In genomic region chr10:7475046-7475860, GRCh38 we compare ENCODE assay signal across 12 cellular contexts.
DNase-seq lines count a peak whose midpoint lies in the region; ATAC-seq and TF ChIP-seq lines count a peak whose summit lies in the region.
"Had no signal": no experiment of that assay in that cellular context is flagged by ENCODE, and none has a peak within 500 bp of the region (broad histone marks: within the 10 kb centered on the region; RNA-seq: fewer than 3 reads in every experiment).

No MANE protein-coding gene starts in this region.

- H3K4me1 Mint-ChIP-seq in neural progenitor cell: peaks cover 23% of the 10 kb centered on the region

- no peak for TF ChIP-seq POLR2A in GM18505 (IDR thresholded peaks at IDR 0.05; ENCODE audit: borderline replicate concordance, extremely low read depth, insufficient read depth, insufficient read length)

- no peak for ATAC-seq in DND-41 (ENCODE audit: insufficient read depth, low read depth)
- no peak for ATAC-seq in HG02763 (IDR thresholded peaks at IDR 0.05; ENCODE audit: unreplicated experiment)
- ATAC-seq in GM19397 (IDR thresholded peaks at IDR 0.05; ENCODE audit: unreplicated experiment): no peak
- no peak for ATAC-seq in GM18505 (IDR thresholded peaks at IDR 0.05; ENCODE audit: unreplicated experiment)
- ATAC-seq: activated T-cell treated with anti-CD3 and anti-CD28 coated beads, Interleukin-2, amount 50 U/mL, for 72 hours had no signal

- H3K4me2 ChIP-seq in DND-41 (ENCODE audit: insufficient read depth, low read length): no peak overlapping the region
- H3K4me2 ChIP-seq in fibroblast of lung (ENCODE audit: extremely low read depth, insufficient read depth, low read length): no peak overlapping the region
- H3K4me2 ChIP-seq in neural progenitor cell: peak overlapping the region; percentile 46

- H3K79me2 ChIP-seq in DND-41 (ENCODE audit: insufficient read depth, low read length) (no peaks in the 10 kb centered on the region), fibroblast of lung (ENCODE audit: control insufficient read depth, insufficient read depth, low read length) (no peaks in the 10 kb centered on the region), neural progenitor cell (ENCODE audit: low read depth) (no peaks in the 10 kb centered on the region)

- H3K27ac Mint-ChIP-seq in neural progenitor cell: peak overlapping the region; percentile 80
- H3K27ac Mint-ChIP-seq: activated T-cell treated with anti-CD3 and anti-CD28 coated beads, Interleukin-2, amount 50 U/mL, for 72 hours had no signal

- H3K27ac ChIP-seq in DND-41 (ENCODE audit: low read length) (peak overlapping the region; percentile 53), fibroblast of lung (ENCODE audit: insufficient read depth, low read length) (no peak overlapping the region), neural progenitor cell (no peak overlapping the region)

- H3K27me3 Mint-ChIP-seq in neural progenitor cell (ENCODE audit: insufficient read depth, low read depth): peaks cover 9% of the 10 kb centered on the region

- H3F3A ChIP-seq in neural progenitor cell (ENCODE audit: low read depth): peaks cover 6% of the 10 kb centered on the region

- H3K27me3 ChIP-seq in DND-41 (ENCODE audit: insufficient read depth, low read length, poor library complexity): no peaks in the 10 kb centered on the region
- no peaks in the 10 kb centered on the region for H3K27me3 ChIP-seq in fibroblast of lung (ENCODE audit: control insufficient read depth, insufficient read depth, low read length)
- H3K27me3 ChIP-seq in neural progenitor cell: no peaks in the 10 kb centered on the region

- peaks cover 77% of the 10 kb centered on the region for H3K4me1 ChIP-seq in DND-41 (ENCODE audit: insufficient read depth, low read length)
- H3K4me1 ChIP-seq in fibroblast of lung (ENCODE audit: control insufficient read depth, extremely low read depth, insufficient read depth, low read length): no peaks in the 10 kb centered on the region
- H3K4me1 ChIP-seq in neural progenitor cell: peaks cover 12% of the 10 kb centered on the region

- H3K9ac ChIP-seq in DND-41 (ENCODE audit: low read depth, low read length): no peak overlapping the region
- H3K9ac ChIP-seq in fibroblast of lung (ENCODE audit: insufficient read depth, low read length): no peak overlapping the region
- H3K9ac ChIP-seq in neural progenitor cell: no peak overlapping the region

- peak overlapping the region; percentile 53 for H3K4me3 Mint-ChIP-seq in neural progenitor cell
- H3K4me3 Mint-ChIP-seq: activated T-cell treated with anti-CD3 and anti-CD28 coated beads, Interleukin-2, amount 50 U/mL, for 72 hours had no signal

- H4K20me1 ChIP-seq in DND-41 (ENCODE audit: insufficient read depth, low read length) (no peaks in the 10 kb centered on the region), fibroblast of lung (ENCODE audit: control insufficient read depth, extremely low read depth, insufficient read depth, low read length) (no peaks in the 10 kb centered on the region), neural progenitor cell (ENCODE audit: low read depth) (no peaks in the 10 kb centered on the region)

- no peaks in the 10 kb centered on the region for H3K36me3 Mint-ChIP-seq in neural progenitor cell

- H3K9me3 Mint-ChIP-seq in neural progenitor cell: no peaks in the 10 kb centered on the region
- H3K9me3 Mint-ChIP-seq: activated T-cell treated with anti-CD3 and anti-CD28 coated beads, Interleukin-2, amount 50 U/mL, for 72 hours had no signal

- DNase-seq in DND-41: no peak
- peak; percentile 47 for DNase-seq in NCI-H2081 treated with DMSO at 0.1 percent for 48 hours (lab: John Stamatoyannopoulos, UW)
- peak; percentile 6 to 8 for DNase-seq in fibroblast of lung (ENCODE audit: low read depth in 2 of 2)
- peak; percentile 60 for DNase-seq in neural progenitor cell (ENCODE audit: low spot score)
- no peak for DNase-seq in GDM1 (lab: John Stamatoyannopoulos, UW)
- DNase-seq: activated T-cell treated with anti-CD3 and anti-CD28 coated beads, Interleukin-2, amount 50 U/mL, for 72 hours; esophagus squamous epithelium; GOT3; IMR-90 had no signal

- H2AFZ ChIP-seq in DND-41 (ENCODE audit: low read depth, low read length) (no peak overlapping the region), fibroblast of lung (ENCODE audit: low read length) (no peak overlapping the region), neural progenitor cell (replicated peaks) (peak overlapping the region; percentile 38)

- no peaks in the 10 kb centered on the region for H3K9me3 ChIP-seq in DND-41 (ENCODE audit: insufficient read depth, low read length, severe bottlenecking)
- no peaks in the 10 kb centered on the region for H3K9me3 ChIP-seq in fibroblast of lung (ENCODE audit: control insufficient read depth, insufficient read depth, low read depth, low read length)
- H3K9me3 ChIP-seq in neural progenitor cell (ENCODE audit: low read depth): no peaks in the 10 kb centered on the region
- H3K9me3 ChIP-seq: esophagus squamous epithelium had no signal

- H3K4me3 ChIP-seq in DND-41 (ENCODE audit: low read depth in 1 of 2, low read length in 2 of 2): no peak overlapping the region
- no peak overlapping the region for H3K4me3 ChIP-seq in fibroblast of lung (replicated peaks in 1 of 4; ENCODE audit: control extremely low read depth in 1 of 4, insufficient read depth in 1 of 4, low read depth in 3 of 4, low read length in 4 of 4)
- peak overlapping the region; percentile 13 for H3K4me3 ChIP-seq in neural progenitor cell
- H3K4me3 ChIP-seq: esophagus squamous epithelium had no signal

- H3K36me3 ChIP-seq in DND-41 (ENCODE audit: insufficient read depth, low read length): no peaks in the 10 kb centered on the region
- no peaks in the 10 kb centered on the region for H3K36me3 ChIP-seq in fibroblast of lung (ENCODE audit: control insufficient read depth, insufficient read depth, low read length)
- no peaks in the 10 kb centered on the region for H3K36me3 ChIP-seq in neural progenitor cell
- H3K36me3 ChIP-seq: esophagus squamous epithelium had no signal

- TF ChIP-seq CTCF in DND-41 (IDR thresholded peaks at IDR 0.05; ENCODE audit: borderline replicate concordance, extremely low read depth, low read length, poor library complexity, severe bottlenecking) (no peak), fibroblast of lung (conservative IDR thresholded peaks at IDR 0.05 in 1 of 2, IDR thresholded peaks at IDR 0.05 in 1 of 2; ENCODE audit: low read depth in 1 of 2, low read length in 2 of 2) (no peak), neural progenitor cell (IDR thresholded peaks at IDR 0.05) (no peak)

Comparison
In these comparisons a context has a peak if more than half of its experiments do, and no peak if none do; other contexts are left out.
1. DNase-seq: peak in NCI-H2081 treated with DMSO at 0.1 percent for 48 hours (single experiment), fibroblast of lung (2 of 2) and neural progenitor cell (single experiment); none in DND-41 (single experiment) and GDM1 (single experiment).